ENCODE assay signal across 12 cellular contexts in genomic region chr1:148372731-148373130, GRCh38.
DNase-seq lines count a peak whose midpoint lies in the region; FAIRE-seq and TF ChIP-seq lines count a peak whose summit lies in the region.
"Had no signal": no experiment of that assay in that cellular context is flagged by ENCODE, and none has a peak within 500 bp of the region (broad histone marks: within the 10 kb centered on the region; RNA-seq: fewer than 3 reads in every experiment).

No MANE protein-coding gene starts in this region.

- TF ChIP-seq EP300 in ovary (IDR thresholded peaks at IDR 0.05) = no peak

- TF ChIP-seq POLR2A in ovary (IDR thresholded peaks at IDR 0.05) = no peak

- H3K14ac ChIP-seq in mesenchymal stem cell (ENCODE audit: low read length in 2 of 2) = no peak overlapping the region

- FAIRE-seq in GM19239 (lab: Jason Lieb, UNC) = no peak
- FAIRE-seq: D721Med had no signal

- DNase-seq in PC-9 = no peak
- peak; percentile 44 for DNase-seq in activated naive CD4-positive, alpha-beta T cell treated with anti-CD3 and anti-CD28 coated beads, Interleukin-2, amount 50 U/mL, for 16 hours
- peak; percentile 28 for DNase-seq in mesenchymal stem cell
- no peak for DNase-seq in HPDE6-E6E7 (ENCODE audit: extremely low spot score)
- DNase-seq in ovary = no peak
- no peak for DNase-seq in GM19239 (ENCODE audit: insufficient read length, low spot score)
- no peak for DNase-seq in kidney glomerular epithelial cell (lab: John Stamatoyannopoulos, UW)
- DNase-seq: adrenal gland, heart right ventricle, psoas muscle had no signal

- H3K9me3 ChIP-seq in PC-9 (ENCODE audit: insufficient read depth, low read depth) (no peaks in the 10 kb centered on the region), mesenchymal stem cell (ENCODE audit: control insufficient read depth, low read length) (no peaks in the 10 kb centered on the region), ovary (no peaks in the 10 kb centered on the region)
- H3K9me3 ChIP-seq: adrenal gland, heart right ventricle, psoas muscle had no signal

- H3K4me1 ChIP-seq in PC-9 (replicated peaks; ENCODE audit: insufficient read depth) = peaks cover 38% of the 10 kb centered on the region
- peaks cover 2% of the 10 kb centered on the region for H3K4me1 ChIP-seq in mesenchymal stem cell (ENCODE audit: control insufficient read depth, insufficient read depth, low read depth, low read length)
- H3K4me1 ChIP-seq in ovary (ENCODE audit: insufficient read depth) = no peaks in the 10 kb centered on the region
- H3K4me1 ChIP-seq: adrenal gland, psoas muscle had no signal

- no peak overlapping the region for H3K9ac ChIP-seq in mesenchymal stem cell (ENCODE audit: low read length)

- no peak overlapping the region for H2BK120ac ChIP-seq in mesenchymal stem cell (ENCODE audit: low read depth, low read length)

- peak overlapping the region; percentile 68 for H3K4me2 ChIP-seq in PC-9
- no peak overlapping the region for H3K4me2 ChIP-seq in mesenchymal stem cell (ENCODE audit: low read length, poor library complexity, severe bottlenecking)

- no peak overlapping the region for H3K4me3 ChIP-seq in PC-9
- H3K4me3 ChIP-seq in mesenchymal stem cell (ENCODE audit: insufficient read depth in 1 of 2, low read depth in 1 of 2, low read length in 2 of 2) = no peak overlapping the region
- no peak overlapping the region for H3K4me3 ChIP-seq in ovary
- H3K4me3 ChIP-seq: adrenal gland, heart right ventricle, psoas muscle had no signal

- 63% methylated on average over 3 of the region's 3 CpGs for WGBS in mesenchymal stem cell
- 84 to 89% (median 85%) methylated on average over 3 of the region's 3 CpGs for WGBS in ovary, 3 donors

- no peak overlapping the region for H3K18ac ChIP-seq in mesenchymal stem cell (ENCODE audit: low read depth in 1 of 2, low read length in 2 of 2)

- BruUV-seq in PC-9 (replicated peaks; lab: Mats Ljungman, UMichigan) = no TSS peak

- intact Hi-C loops in PC-9 (cut with micrococcal nuclease; ENCODE audit: unreplicated experiment) = no loop called here
- intact Hi-C loops in ovary (cut with DNase I) = no loop called here

- no peak overlapping the region for H3K4ac ChIP-seq in mesenchymal stem cell (ENCODE audit: low read depth in 1 of 2, low read length in 2 of 2)

- no peak overlapping the region for H2BK15ac ChIP-seq in mesenchymal stem cell (ENCODE audit: low read depth, poor library complexity, severe bottlenecking)

- H3K36me3 ChIP-seq in PC-9 (ENCODE audit: low read depth) (no peaks in the 10 kb centered on the region), mesenchymal stem cell (ENCODE audit: control insufficient read depth in 1 of 2, insufficient read depth in 2 of 2, low read depth in 1 of 2, low read length in 2 of 2) (no peaks in the 10 kb centered on the region), ovary (no peaks in the 10 kb centered on the region)
- H3K36me3 ChIP-seq: adrenal gland, heart right ventricle had no signal

- no peak overlapping the region for H4K8ac ChIP-seq in mesenchymal stem cell (ENCODE audit: low read length)

- H3K27me3 ChIP-seq in PC-9 (ENCODE audit: insufficient read depth, low read depth) (no peaks in the 10 kb centered on the region), mesenchymal stem cell (ENCODE audit: control insufficient read depth in 1 of 2, insufficient read depth in 1 of 2, low read length in 2 of 2) (no peaks in the 10 kb centered on the region), ovary (no peaks in the 10 kb centered on the region)
- H3K27me3 ChIP-seq: adrenal gland had no signal

- H4K91ac ChIP-seq in mesenchymal stem cell (ENCODE audit: low read length) = no peak overlapping the region

- no peak overlapping the region for H2AFZ ChIP-seq in PC-9
- no peak overlapping the region for H2AFZ ChIP-seq in mesenchymal stem cell (ENCODE audit: low read depth, low read length)

- no peak overlapping the region for H2BK12ac ChIP-seq in mesenchymal stem cell (ENCODE audit: low read length in 2 of 2)

- H3K79me1 ChIP-seq in mesenchymal stem cell (replicated peaks; ENCODE audit: low read length, poor library complexity, severe bottlenecking) = no peaks in the 10 kb centered on the region

- no peak overlapping the region for H3K23ac ChIP-seq in mesenchymal stem cell (ENCODE audit: low read length in 2 of 2)

- POLR2A ChIA-PET in PC-9 (lab: Charles Lee; ENCODE audit: unreplicated experiment) = interaction anchor here (0.5 kb wide), 1 partner anchor 16 kb away, joined by 3 read pairs; no protein-coding TSS in a partner anchor

- CTCF ChIA-PET in PC-9 (lab: Charles Lee) = interaction anchor here (1.9 kb wide), 1 partner anchor 16 kb away, joined by 4 read pairs; no protein-coding TSS in a partner anchor

- no peak overlapping the region for H2BK5ac ChIP-seq in mesenchymal stem cell (ENCODE audit: low read depth, low read length, poor library complexity, severe bottlenecking)

- H3K27ac ChIP-seq in C4-2B = peak overlapping the region; percentile 33; the same call in 1 of the 2 replicates
- H3K27ac ChIP-seq in PC-9 = peak overlapping the region; percentile 88
- no peak overlapping the region for H3K27ac ChIP-seq in mesenchymal stem cell (ENCODE audit: low read length, poor library complexity, severe bottlenecking)
- no peak overlapping the region for H3K27ac ChIP-seq in ovary
- H3K27ac ChIP-seq: adrenal gland, psoas muscle had no signal

- TF ChIP-seq CTCF in C4-2B (conservative IDR thresholded peaks at IDR 0.05) = no peak
- TF ChIP-seq CTCF in PC-9 (conservative IDR thresholded peaks at IDR 0.05) = no peak
- no peak for TF ChIP-seq CTCF in ovary (IDR thresholded peaks at IDR 0.05)

- peaks cover 23% of the 10 kb centered on the region for H3F3A ChIP-seq in PC-9 (ENCODE audit: insufficient read depth, low read depth)

- H4K20me1 ChIP-seq in PC-9 (ENCODE audit: insufficient read depth) = no peaks in the 10 kb centered on the region

- H3K9me2 ChIP-seq in PC-9 (ENCODE audit: insufficient read depth) = no peaks in the 10 kb centered on the region

- H3K79me2 ChIP-seq in PC-9 (ENCODE audit: low read depth) = no peaks in the 10 kb centered on the region

- H2AK5ac ChIP-seq in mesenchymal stem cell (ENCODE audit: low read length, severe bottlenecking) = no peak overlapping the region

Comparison
In these comparisons a context has a peak if more than half of its experiments do, and no peak if none do; other contexts are left out.
1. H3K27ac ChIP-seq: peak in C4-2B (single experiment) and PC-9 (single experiment); none in mesenchymal stem cell (single experiment) and ovary (0 of 2).
2. DNase-seq: peak in activated naive CD4-positive, alpha-beta T cell treated with anti-CD3 and anti-CD28 coated beads, Interleukin-2, amount 50 U/mL, for 16 hours (single experiment) and mesenchymal stem cell (single experiment); none in PC-9 (0 of 2), HPDE6-E6E7 (single experiment), ovary (0 of 5), GM19239 (single experiment) and kidney glomerular epithelial cell (single experiment).